In the genomic region with DNA sequence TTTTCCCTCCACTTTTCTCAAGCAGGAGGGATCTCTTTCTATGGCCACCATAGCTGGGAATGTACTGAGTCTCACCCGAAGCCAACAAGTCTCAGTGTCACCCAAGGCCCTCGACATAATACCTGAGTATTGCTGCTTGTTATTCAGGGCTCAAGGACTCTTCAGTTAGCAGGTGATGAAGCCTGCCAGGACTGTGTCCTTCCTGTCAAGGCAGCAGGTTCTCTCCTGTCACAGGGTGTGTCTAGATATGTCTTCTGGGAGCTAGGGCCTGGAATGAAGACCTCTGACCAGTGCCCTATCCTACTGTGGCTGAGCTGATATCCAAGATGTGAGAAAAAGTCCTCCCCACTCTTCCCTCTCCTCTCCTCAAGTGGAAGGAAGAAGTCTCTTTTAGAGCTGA, we compare ENCODE assay signal across 16 cellular contexts.
A peak's percentile ranks its signal among the peaks of the same experiment; 100 is the strongest.
DNase-seq lines count a peak whose midpoint lies in the region; ATAC-seq and TF ChIP-seq lines count a peak whose summit lies in the region.
"Had no signal": no experiment of that assay in that cellular context is flagged by ENCODE, and none has a peak within 500 bp of the region (broad histone marks: within the 10 kb centered on the region; RNA-seq: fewer than 3 reads in every experiment).

No MANE protein-coding gene starts in this region.

- in situ Hi-C loops in mammary epithelial cell (cut with MboI; ENCODE audit: low sequenced_read_pairs in 2 of 2) = no loop called here
- in situ Hi-C loops in G401 (cut with HindIII; ENCODE audit: low sequenced_read_pairs) = no loop called here

- 66% methylated on average over 2 of the region's 2 CpGs for WGBS in mammary epithelial cell (ENCODE audit: low coverage, missing lambda C conversion rate)
- WGBS in thyroid gland, 2 donors = 39% methylated on average over 2 of the region's 2 CpGs; no CpG with 5 or more reads in 1 of the 2 donors

- dilution Hi-C loops in mammary epithelial cell (cut with HindIII; ENCODE audit: low sequenced_read_pairs) = no loop called here

- H3K4me3 ChIP-seq in mammary epithelial cell (replicated peaks in 1 of 3; ENCODE audit: insufficient read depth in 1 of 3, low read depth in 2 of 3, low read length in 3 of 3) (no peak overlapping the region), thyroid gland (replicated peaks in 1 of 3) (no peak overlapping the region)
- H3K4me3 ChIP-seq: GM12878, GM23338 had no signal

- no peak for TF ChIP-seq CTCF in mammary epithelial cell (conservative IDR thresholded peaks at IDR 0.05 in 1 of 2, IDR thresholded peaks at IDR 0.05 in 1 of 2; ENCODE audit: extremely low read depth in 1 of 2, insufficient read depth in 1 of 2, low read depth in 1 of 2, low read length in 2 of 2)
- no peak for TF ChIP-seq CTCF in thyroid gland (IDR thresholded peaks at IDR 0.05)

- no peak overlapping the region for H3K27ac Mint-ChIP-seq in stimulated activated naive B cell treated with anti-CD40 and anti-IgM and Interleukin-4, amounts not matched to agents 10 μg/mL and 1 μg/mL and 100 μg/mL, for 72 hours
- no peak overlapping the region for H3K27ac Mint-ChIP-seq in activated naive CD4-positive, alpha-beta T cell treated with anti-CD3 and anti-CD28 coated beads, Interleukin-2, amount 50 U/mL, for 72 hours
- H3K27ac Mint-ChIP-seq: CD4-positive, alpha-beta T cell; GM23338 had no signal

- H3K36me3 ChIP-seq in mammary epithelial cell (ENCODE audit: insufficient read depth, low read length) (no peaks in the 10 kb centered on the region), thyroid gland (no peaks in the 10 kb centered on the region)

- CTCF ChIA-PET in mammary epithelial cell (lab: Charles Lee; ENCODE audit: low non-redundant PET) = no interaction called here

- H3K27me3 Mint-ChIP-seq in stimulated activated naive B cell treated with anti-CD40 and anti-IgM and Interleukin-4, amounts not matched to agents 10 μg/mL and 1 μg/mL and 100 μg/mL, for 72 hours = peaks cover 0 to 21% of the 10 kb centered on the region in 2 donors
- H3K27me3 Mint-ChIP-seq: CD4-positive, alpha-beta T cell had no signal

- intact Hi-C loops in mammary epithelial cell (cut with micrococcal nuclease) (no loop called here), thyroid gland (cut with DNase I) (no loop called here)

- BruUV-seq in mammary epithelial cell (replicated peaks; lab: Mats Ljungman, UMichigan) = no TSS peak

- H3K27me3 ChIP-seq in mammary epithelial cell (ENCODE audit: insufficient read depth, low read length) (no peaks in the 10 kb centered on the region), thyroid gland (no peaks in the 10 kb centered on the region)

- no peaks in the 10 kb centered on the region for H4K20me1 ChIP-seq in mammary epithelial cell (ENCODE audit: insufficient read depth, low read length)

- no peak overlapping the region for H3K4me2 ChIP-seq in mammary epithelial cell (ENCODE audit: insufficient read depth, low read depth, low read length)
- H3K4me2 ChIP-seq: GM23338 had no signal

- peaks cover 0 to 5% of the 10 kb centered on the region in 2 donors for H3K9me3 Mint-ChIP-seq in stimulated activated naive B cell treated with anti-CD40 and anti-IgM and Interleukin-4, amounts not matched to agents 10 μg/mL and 1 μg/mL and 100 μg/mL, for 72 hours
- peaks cover 0 to 10% of the 10 kb centered on the region in 2 donors for H3K9me3 Mint-ChIP-seq in activated naive CD4-positive, alpha-beta T cell treated with anti-CD3 and anti-CD28 coated beads, Interleukin-2, amount 50 U/mL, for 72 hours
- H3K9me3 Mint-ChIP-seq: CD4-positive, alpha-beta T cell had no signal

- no peak overlapping the region for H3K9ac ChIP-seq in mammary epithelial cell (ENCODE audit: insufficient read depth, low read length)

- ATAC-seq in stimulated activated naive B cell treated with anti-CD40 and anti-IgM and Interleukin-4, amounts not matched to agents 10 μg/mL and 1 μg/mL and 100 μg/mL, for 72 hours (replicated peaks) = no peak
- ATAC-seq in activated naive CD4-positive, alpha-beta T cell treated with anti-CD3 and anti-CD28 coated beads, Interleukin-2, amount 50 U/mL, for 72 hours = no peak
- ATAC-seq: GM12878, GM23338 had no signal

- no peaks in the 10 kb centered on the region for H3K79me2 ChIP-seq in mammary epithelial cell (ENCODE audit: insufficient read depth, low read length)

- H3K4me1 Mint-ChIP-seq in stimulated activated naive B cell treated with anti-CD40 and anti-IgM and Interleukin-4, amounts not matched to agents 10 μg/mL and 1 μg/mL and 100 μg/mL, for 72 hours = peaks cover 0 to 3% of the 10 kb centered on the region in 2 donors

- peak overlapping the region; percentile 25 for H2AFZ ChIP-seq in mammary epithelial cell (ENCODE audit: low read depth, low read length)
- H2AFZ ChIP-seq: GM23338 had no signal

- DNase-seq in NCI-H345 (lab: John Stamatoyannopoulos, UW) (peak; percentile 1), NCI-H345 treated with DMSO at 0.1 percent for 48 hours (lab: John Stamatoyannopoulos, UW; ENCODE audit: unreplicated experiment) (no peak), NCI-H2029 (lab: John Stamatoyannopoulos, UW) (peak; percentile 62), mammary epithelial cell (no peak), thyroid gland (peak; percentile 21 to 37), G401 (ENCODE audit: low spot score) (no peak)
- DNase-seq in stimulated activated naive B cell treated with anti-CD40 and anti-IgM and Interleukin-4, amounts not matched to agents 10 μg/mL and 1 μg/mL and 100 μg/mL, for 72 hours = no peak
- no peak for DNase-seq in activated naive CD4-positive, alpha-beta T cell treated with anti-CD3 and anti-CD28 coated beads, Interleukin-2, amount 50 U/mL, for 72 hours (ENCODE audit: low spot score in 2 of 2)
- DNase-seq: ACHN; C1 segment of cervical spinal cord; Calu3; CD4-positive, alpha-beta T cell; DMS 273 treated with DMSO at 0.1 percent for 48 hours; H7 had no signal

- no peak overlapping the region for H3K27ac ChIP-seq in mammary epithelial cell (ENCODE audit: insufficient read depth, low read depth, low read length)
- H3K27ac ChIP-seq in thyroid gland = no peak overlapping the region

- no peaks in the 10 kb centered on the region for H3K36me3 Mint-ChIP-seq in stimulated activated naive B cell treated with anti-CD40 and anti-IgM and Interleukin-4, amounts not matched to agents 10 μg/mL and 1 μg/mL and 100 μg/mL, for 72 hours
- H3K36me3 Mint-ChIP-seq in activated naive CD4-positive, alpha-beta T cell treated with anti-CD3 and anti-CD28 coated beads, Interleukin-2, amount 50 U/mL, for 72 hours = peaks cover 0 to 7% of the 10 kb centered on the region in 2 donors

- H3K4me1 ChIP-seq in mammary epithelial cell (ENCODE audit: insufficient read depth, low read length) (no peaks in the 10 kb centered on the region), thyroid gland (no peaks in the 10 kb centered on the region)

- no peak for TF ChIP-seq POLR2A in thyroid gland (IDR thresholded peaks at IDR 0.05)

- H3K4me3 Mint-ChIP-seq in stimulated activated naive B cell treated with anti-CD40 and anti-IgM and Interleukin-4, amounts not matched to agents 10 μg/mL and 1 μg/mL and 100 μg/mL, for 72 hours = no peak overlapping the region
- H3K4me3 Mint-ChIP-seq: CD4-positive, alpha-beta T cell; GM23338 had no signal

- H3K9me3 ChIP-seq in mammary epithelial cell (replicated peaks; ENCODE audit: insufficient read depth, low read length) = peaks cover 2% of the 10 kb centered on the region
- no peaks in the 10 kb centered on the region for H3K9me3 ChIP-seq in thyroid gland

Comparison
In these comparisons a context has a peak if more than half of its experiments do, and no peak if none do; other contexts are left out.
1. DNase-seq: peak in NCI-H345 (single experiment), NCI-H2029 (single experiment) and thyroid gland (2 of 2); none in NCI-H345 treated with DMSO at 0.1 percent for 48 hours (single experiment), mammary epithelial cell (single experiment), stimulated activated naive B cell treated with anti-CD40 and anti-IgM and Interleukin-4, amounts not matched to agents 10 μg/mL and 1 μg/mL and 100 μg/mL, for 72 hours (single experiment), G401 (single experiment) and activated naive CD4-positive, alpha-beta T cell treated with anti-CD3 and anti-CD28 coated beads, Interleukin-2, amount 50 U/mL, for 72 hours (0 of 2).